ENCODE assay signal across 19 cellular contexts in genomic region chr4:48602763-48603162, GRCh38.
A peak's percentile ranks its signal among the peaks of the same experiment; 100 is the strongest.
DNase-seq lines count a peak whose midpoint lies in the region; ATAC-seq lines count a peak whose summit lies in the region.
"Had no signal": no experiment of that assay in that cellular context is flagged by ENCODE, and none has a peak within 500 bp of the region (broad histone marks: within the 10 kb centered on the region; RNA-seq: fewer than 3 reads in every experiment).

No MANE protein-coding gene starts in this region.

- H3K9me3 Mint-ChIP-seq in activated naive CD4-positive, alpha-beta T cell treated with anti-CD3 and anti-CD28 coated beads for 36 hours = no peaks in the 10 kb centered on the region
- H3K9me3 Mint-ChIP-seq: IgD-negative memory B cell, neural progenitor cell had no signal

- peaks cover 5% of the 10 kb centered on the region for H3K36me3 Mint-ChIP-seq in activated naive CD4-positive, alpha-beta T cell treated with anti-CD3 and anti-CD28 coated beads for 36 hours (ENCODE audit: low read depth)

- in situ Hi-C loops in GM23248 (cut with MboI) = loop anchor here (25.0 kb wide), 1 partner anchor 90 kb away; no protein-coding TSS in a partner anchor

- H3K4me1 Mint-ChIP-seq in activated naive CD4-positive, alpha-beta T cell treated with anti-CD3 and anti-CD28 coated beads for 36 hours (ENCODE audit: low read depth) = no peaks in the 10 kb centered on the region
- H3K4me1 Mint-ChIP-seq: IgD-negative memory B cell, neural progenitor cell had no signal

- 86 to 89% methylated on average over 4 of the region's 4 CpGs for WGBS in GM23248 (ENCODE audit: low coverage in 1 of 2, low lambda C conversion rate in 2 of 2, missing lambda C conversion rate in 2 of 2), 2 experiments

- no peaks in the 10 kb centered on the region for H3K27me3 ChIP-seq in GM23248 (replicated peaks; ENCODE audit: insufficient read depth)
- H3K27me3 ChIP-seq in adipocyte (replicated peaks; ENCODE audit: control insufficient read depth, insufficient read depth, low read length) = no peaks in the 10 kb centered on the region
- H3K27me3 ChIP-seq in skeletal muscle satellite cell (ENCODE audit: control insufficient read depth, insufficient read depth, low read length) = no peaks in the 10 kb centered on the region
- H3K27me3 ChIP-seq: esophagus muscularis mucosa, neural progenitor cell, right lobe of liver, tibial artery had no signal

- no peaks in the 10 kb centered on the region for H3K79me2 ChIP-seq in GM23248 (ENCODE audit: insufficient read depth)

- no peak overlapping the region for H3K27ac Mint-ChIP-seq in activated naive CD4-positive, alpha-beta T cell treated with anti-CD3 and anti-CD28 coated beads for 36 hours
- H3K27ac Mint-ChIP-seq: IgD-negative memory B cell, neural progenitor cell had no signal

- H2AFZ ChIP-seq in GM23248 = no peak overlapping the region
- H2AFZ ChIP-seq: neural progenitor cell had no signal

- no peaks in the 10 kb centered on the region for H3K9me2 ChIP-seq in GM23248 (ENCODE audit: insufficient read depth)

- no peak overlapping the region for H3K4me3 Mint-ChIP-seq in activated naive CD4-positive, alpha-beta T cell treated with anti-CD3 and anti-CD28 coated beads for 36 hours
- H3K4me3 Mint-ChIP-seq: IgD-negative memory B cell, neural progenitor cell had no signal

- H3K36me3 ChIP-seq in GM23248 (ENCODE audit: low read depth) (no peaks in the 10 kb centered on the region), adipocyte (ENCODE audit: control insufficient read depth, insufficient read depth, low read length, severe bottlenecking) (peaks cover 5% of the 10 kb centered on the region), skeletal muscle satellite cell (ENCODE audit: insufficient read depth, low read length) (peaks cover 3% of the 10 kb centered on the region)
- H3K36me3 ChIP-seq: neural progenitor cell, right lobe of liver had no signal

- intact Hi-C loops in activated naive CD4-positive, alpha-beta T cell treated with anti-CD3 and anti-CD28 coated beads for 36 hours (cut with micrococcal nuclease) = no loop called here

- ATAC-seq in HG03139 (IDR thresholded peaks at IDR 0.05; ENCODE audit: unreplicated experiment) = no peak

- peak overlapping the region; percentile 16 for H3K27ac ChIP-seq in GM23248
- H3K27ac ChIP-seq: esophagus muscularis mucosa, neural progenitor cell, tibial artery had no signal

- H3K9ac ChIP-seq in GM23248 = 0 out of 2 replicates have a peak overlapping the region, but pooled peaks have one; percentile 9
- H3K9ac ChIP-seq in adipocyte (ENCODE audit: low read length) = no peak overlapping the region
- H3K9ac ChIP-seq in skeletal muscle satellite cell (ENCODE audit: low read depth, low read length) = peak overlapping the region; percentile 13
- H3K9ac ChIP-seq: neural progenitor cell had no signal

- H3K4me1 ChIP-seq in GM23248 (ENCODE audit: insufficient read depth) (peaks cover 14% of the 10 kb centered on the region), adipocyte (ENCODE audit: control insufficient read depth, insufficient read depth, low read length) (no peaks in the 10 kb centered on the region), skeletal muscle satellite cell (ENCODE audit: control insufficient read depth, insufficient read depth, low read length) (peaks cover 17% of the 10 kb centered on the region)
- H3K4me1 ChIP-seq: tibial artery had no signal

- H3F3A ChIP-seq in GM23248 (ENCODE audit: insufficient read depth) = peaks cover 8% of the 10 kb centered on the region; the same call in 1 of the 2 replicates

- H3K9me3 ChIP-seq in GM23248 (ENCODE audit: low read depth) (no peaks in the 10 kb centered on the region), adipocyte (ENCODE audit: control insufficient read depth, low read length) (no peaks in the 10 kb centered on the region), skeletal muscle satellite cell (replicated peaks; ENCODE audit: low read length) (no peaks in the 10 kb centered on the region)
- H3K9me3 ChIP-seq: esophagus muscularis mucosa, right lobe of liver, tibial artery had no signal

- peak overlapping the region; percentile 63 for H3K4me2 ChIP-seq in GM23248 (ENCODE audit: unreplicated experiment)
- H3K4me2 ChIP-seq in skeletal muscle satellite cell (ENCODE audit: low read length) = peak overlapping the region; percentile 68
- H3K4me2 ChIP-seq: neural progenitor cell had no signal

- H3K4me3 ChIP-seq in GM23248 = 0 out of 2 replicates have a peak overlapping the region, but pooled peaks have one; percentile 1
- no peak overlapping the region for H3K4me3 ChIP-seq in adipocyte (ENCODE audit: low read length)
- peak overlapping the region; percentile 40 for H3K4me3 ChIP-seq in skeletal muscle satellite cell (ENCODE audit: low read length)
- H3K4me3 ChIP-seq: esophagus muscularis mucosa, lung, neural progenitor cell, right lobe of liver, tibial artery had no signal

- peak; percentile 37 for DNase-seq in GM23248
- DNase-seq in adipocyte (ENCODE audit: low read depth) = peak; percentile 38
- peak; percentile 19 for DNase-seq in glomerular visceral epithelial cell (ENCODE audit: extremely low spot score)
- no peak for DNase-seq in activated naive CD4-positive, alpha-beta T cell treated with anti-CD3 and anti-CD28 coated beads for 36 hours
- DNase-seq in NCI-H748 treated with DMSO at 0.1 percent for 48 hours (lab: John Stamatoyannopoulos, UW) = no peak
- no peak for DNase-seq in NCI-H82 (lab: John Stamatoyannopoulos, UW)
- DNase-seq: activated CD4-positive, alpha-beta T cell treated with anti-CD3 and anti-CD28 coated beads, Interleukin-2, amount 50 U/mL, for 48 hours; amygdala; cortex of kidney; NCI-H1105 treated with DMSO at 0.1 percent for 48 hours; right lobe of liver; stimulated activated CD4-positive, alpha-beta T cell treated with anti-CD3 and anti-CD28 coated beads, Interleukin-4, amount 100 ng/mL, for 24 hours; tibial artery had no signal

- CTCF ChIA-PET in activated naive CD4-positive, alpha-beta T cell treated with anti-CD3 and anti-CD28 coated beads for 36 hours (lab: Charles Lee) = no interaction called here

- H4K20me1 ChIP-seq in GM23248 (ENCODE audit: insufficient read depth) = no peaks in the 10 kb centered on the region

- H3K27me3 Mint-ChIP-seq in activated naive CD4-positive, alpha-beta T cell treated with anti-CD3 and anti-CD28 coated beads for 36 hours (ENCODE audit: low read depth) = no peaks in the 10 kb centered on the region
- H3K27me3 Mint-ChIP-seq: IgD-negative memory B cell had no signal

Comparison
In these comparisons a context has a peak if more than half of its experiments do, and no peak if none do; other contexts are left out.
1. DNase-seq: peak in GM23248 (single experiment), adipocyte (single experiment) and glomerular visceral epithelial cell (single experiment); none in activated naive CD4-positive, alpha-beta T cell treated with anti-CD3 and anti-CD28 coated beads for 36 hours (single experiment), NCI-H748 treated with DMSO at 0.1 percent for 48 hours (single experiment) and NCI-H82 (single experiment).